ENCODE assay signal across 1 cellular context in the genomic region with DNA sequence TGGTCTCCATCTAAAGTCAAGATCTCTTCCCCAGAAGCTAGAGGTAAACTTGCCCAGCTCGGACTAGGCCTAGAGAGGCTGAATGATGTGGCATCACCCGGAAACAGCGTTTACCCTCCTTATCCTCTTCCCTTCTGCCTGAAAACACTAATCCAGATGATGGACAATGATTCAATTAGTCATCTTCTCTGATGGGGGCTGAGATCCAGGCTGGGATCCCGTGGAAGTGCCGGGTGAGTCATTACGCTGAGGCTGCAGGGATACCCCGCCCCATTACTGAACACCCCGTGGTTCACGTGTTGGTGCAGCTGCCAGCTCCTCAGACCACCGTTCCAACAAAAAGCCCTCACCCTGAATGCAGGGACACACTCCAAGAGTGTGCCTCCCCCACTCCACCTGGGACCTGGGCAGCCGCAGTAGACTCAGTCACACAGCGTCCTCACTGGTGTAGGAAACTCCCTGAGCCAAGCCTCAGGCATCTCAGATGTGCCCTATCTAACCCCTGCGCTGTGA.
TF ChIP-seq lines count a peak whose summit lies in the region.

No MANE protein-coding gene starts in this region.

TF ChIP-seq in endothelial cell of umbilical vein, 7 proteins besides CTCF, POLR2A, EP300 and RAD21:
- peak; percentile 99 for TF ChIP-seq FOS (IDR thresholded peaks at IDR 0.05; ENCODE audit: borderline replicate concordance, insufficient read depth, low read length)
- peak; percentile 84 for TF ChIP-seq GATA2 (IDR thresholded peaks at IDR 0.05; ENCODE audit: insufficient read depth, insufficient read length, low read depth, low read length)
- TF ChIP-seq, protein P1, sequence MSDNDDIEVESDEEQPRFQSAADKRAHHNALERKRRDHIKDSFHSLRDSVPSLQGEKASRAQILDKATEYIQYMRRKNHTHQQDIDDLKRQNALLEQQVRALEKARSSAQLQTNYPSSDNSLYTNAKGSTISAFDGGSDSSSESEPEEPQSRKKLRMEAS (IDR thresholded peaks at IDR 0.05; ENCODE audit: insufficient read depth, insufficient read length): peak; percentile 35
- no peak for TF ChIP-seq EZH2 (IDR thresholded peaks at IDR 0.05; ENCODE audit: borderline replicate concordance, low read depth, low read length, severe bottlenecking)
- peak; percentile 92 for TF ChIP-seq POLR2AphosphoS5 (IDR thresholded peaks at IDR 0.05; ENCODE audit: insufficient read depth, low read depth, low read length)
- peak; percentile 86 for TF ChIP-seq JUN (IDR thresholded peaks at IDR 0.05; ENCODE audit: borderline replicate concordance, insufficient read depth, insufficient read length, low read depth)
- TF ChIP-seq MYC (IDR thresholded peaks at IDR 0.05; ENCODE audit: low read depth, low read length): peak; percentile 84
